ENCODE assay signal across 8 cellular contexts in genomic region chr9:87337335-87338074, GRCh38.
DNase-seq lines count a peak whose midpoint lies in the region; ATAC-seq and TF ChIP-seq lines count a peak whose summit lies in the region.

No MANE protein-coding gene starts in this region.

- no peaks in the 10 kb centered on the region for H3K9me3 ChIP-seq in iPS-18a (ENCODE audit: control insufficient read depth, low read depth, low read length)
- no peaks in the 10 kb centered on the region for H3K9me3 ChIP-seq in skeletal muscle satellite cell (replicated peaks; ENCODE audit: low read length)

- DNase-seq in HFFc6 (no peak), hepatic stellate cell (ENCODE audit: low spot score) (no peak), NOMO-1 treated with dmso at 0.1 percent for 144 hours (lab: John Stamatoyannopoulos, UW; ENCODE audit: unreplicated experiment) (no peak), HuH-7.5 (ENCODE audit: low spot score) (no peak)
- no peak for DNase-seq in activated naive CD8-positive, alpha-beta T cell treated with anti-CD3 and anti-CD28 coated beads, Interleukin-2, amount 10 ng/mL, durations not matched to agents 7 days and 5 days

- POLR2A ChIA-PET in activated naive CD8-positive, alpha-beta T cell treated with anti-CD3 and anti-CD28 coated beads, Interleukin-2, amount 10 ng/mL, durations not matched to agents 7 days and 5 days (lab: Charles Lee) = no interaction called here

- H3K27me3 ChIP-seq in iPS-18a (ENCODE audit: control insufficient read depth, insufficient read depth, low read length) = peaks cover 7% of the 10 kb centered on the region
- no peaks in the 10 kb centered on the region for H3K27me3 ChIP-seq in skeletal muscle satellite cell (ENCODE audit: control insufficient read depth, insufficient read depth, low read length)

- peaks cover 11% of the 10 kb centered on the region for H3K27me3 Mint-ChIP-seq in HFFc6 (ENCODE audit: insufficient read depth)
- peaks cover 12% of the 10 kb centered on the region for H3K27me3 Mint-ChIP-seq in activated naive CD8-positive, alpha-beta T cell treated with anti-CD3 and anti-CD28 coated beads, Interleukin-2, amount 10 ng/mL, durations not matched to agents 7 days and 5 days

- H3K4me3 Mint-ChIP-seq in HFFc6 = peak overlapping the region; percentile 83
- H3K4me3 Mint-ChIP-seq in activated naive CD8-positive, alpha-beta T cell treated with anti-CD3 and anti-CD28 coated beads, Interleukin-2, amount 10 ng/mL, durations not matched to agents 7 days and 5 days = peak overlapping the region; percentile 40

- no peaks in the 10 kb centered on the region for H3K36me3 Mint-ChIP-seq in HFFc6 (ENCODE audit: low read depth)
- H3K36me3 Mint-ChIP-seq in activated naive CD8-positive, alpha-beta T cell treated with anti-CD3 and anti-CD28 coated beads, Interleukin-2, amount 10 ng/mL, durations not matched to agents 7 days and 5 days = no peaks in the 10 kb centered on the region

- H3K4me3 ChIP-seq in iPS-18a (ENCODE audit: low read length) = peak overlapping the region; percentile 84
- H3K4me3 ChIP-seq in skeletal muscle satellite cell (ENCODE audit: low read length) = peak overlapping the region; percentile 53

- H3K9ac ChIP-seq in iPS-18a (ENCODE audit: low read length) = peak overlapping the region; percentile 41
- peak overlapping the region; percentile 16 for H3K9ac ChIP-seq in skeletal muscle satellite cell (ENCODE audit: low read depth, low read length)

- no peak for TF ChIP-seq CTCF in HFFc6 (IDR thresholded peaks at IDR 0.05)

- H3K4me1 Mint-ChIP-seq in HFFc6 (ENCODE audit: low read depth) = peaks cover 17% of the 10 kb centered on the region
- peaks cover 3% of the 10 kb centered on the region for H3K4me1 Mint-ChIP-seq in activated naive CD8-positive, alpha-beta T cell treated with anti-CD3 and anti-CD28 coated beads, Interleukin-2, amount 10 ng/mL, durations not matched to agents 7 days and 5 days

- no peak for ATAC-seq in activated naive CD8-positive, alpha-beta T cell treated with anti-CD3 and anti-CD28 coated beads, Interleukin-2, amount 10 ng/mL, durations not matched to agents 7 days and 5 days (ENCODE audit: low read depth)
- ATAC-seq in GM21367 (IDR thresholded peaks at IDR 0.05; ENCODE audit: unreplicated experiment) = no peak

- H3K27ac Mint-ChIP-seq in HFFc6 = no peak overlapping the region
- H3K27ac Mint-ChIP-seq in activated naive CD8-positive, alpha-beta T cell treated with anti-CD3 and anti-CD28 coated beads, Interleukin-2, amount 10 ng/mL, durations not matched to agents 7 days and 5 days = no peak overlapping the region

- peaks cover 19% of the 10 kb centered on the region for H3K4me1 ChIP-seq in iPS-18a (ENCODE audit: control insufficient read depth, low read depth, low read length)
- peaks cover 8% of the 10 kb centered on the region for H3K4me1 ChIP-seq in skeletal muscle satellite cell (ENCODE audit: control insufficient read depth, insufficient read depth, low read length)

- no peak overlapping the region for H3K27ac ChIP-seq in iPS-18a (ENCODE audit: low read length)

- H3K4me2 ChIP-seq in skeletal muscle satellite cell (ENCODE audit: low read length) = peak overlapping the region; percentile 74

- H3K36me3 ChIP-seq in iPS-18a (ENCODE audit: control insufficient read depth, low read depth, low read length) = no peaks in the 10 kb centered on the region
- H3K36me3 ChIP-seq in skeletal muscle satellite cell (ENCODE audit: insufficient read depth, low read length) = no peaks in the 10 kb centered on the region

- H3K9me3 Mint-ChIP-seq in HFFc6 = no peaks in the 10 kb centered on the region
- no peaks in the 10 kb centered on the region for H3K9me3 Mint-ChIP-seq in activated naive CD8-positive, alpha-beta T cell treated with anti-CD3 and anti-CD28 coated beads, Interleukin-2, amount 10 ng/mL, durations not matched to agents 7 days and 5 days
